In the genomic region with DNA sequence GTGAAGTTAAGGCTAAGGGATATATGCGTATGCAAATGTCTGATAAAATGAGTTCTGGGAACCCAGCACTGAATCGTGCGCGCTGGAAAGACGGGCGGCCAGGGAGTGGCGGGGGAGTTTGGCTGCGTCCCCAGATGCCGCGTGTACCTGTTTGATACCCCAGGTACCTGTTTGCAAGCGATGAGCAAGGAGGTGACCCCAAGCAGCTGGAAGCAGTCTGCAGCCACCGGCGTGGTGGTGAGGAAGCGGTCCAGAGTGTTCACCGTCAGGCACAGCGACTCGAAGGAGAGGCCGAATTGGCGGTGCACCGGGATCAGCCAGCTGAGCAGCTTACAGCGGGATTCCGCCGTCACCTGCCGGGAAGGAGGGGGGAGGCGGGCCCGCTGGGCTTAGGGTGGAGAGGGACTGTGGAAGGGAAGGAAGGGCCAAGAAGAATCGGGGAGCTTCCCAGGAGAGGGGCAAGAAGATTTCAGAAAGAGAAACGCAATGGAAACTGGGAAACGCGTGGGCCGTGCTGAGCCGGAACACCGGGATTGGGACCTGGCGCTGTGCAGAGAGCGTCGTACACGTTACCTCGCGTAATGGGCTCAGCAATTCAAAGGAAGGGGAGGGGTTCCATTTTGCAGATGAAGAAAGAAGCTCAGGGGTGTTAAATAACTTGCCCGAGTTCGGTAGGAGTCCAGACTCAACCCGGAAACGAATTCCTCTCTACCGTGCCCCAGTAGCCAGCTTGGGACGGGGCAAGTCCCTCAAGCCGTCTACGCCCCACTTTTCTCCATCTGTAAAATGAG, we compare ENCODE assay signal across 8 cellular contexts. TPM values are rescaled to one million over a fixed set of nuclear protein-coding genes. Genes with fewer than 3 reads are reported as not detected.
DNase-seq lines count a peak whose midpoint lies in the region; ATAC-seq and TF ChIP-seq lines count a peak whose summit lies in the region.

No MANE protein-coding gene starts in this region.

- peaks cover 77% of the 10 kb centered on the region for H3K27me3 ChIP-seq in BE2C
- peaks cover 78 to 100% of the 10 kb centered on the region in 2 donors for H3K27me3 ChIP-seq in left lung
- no peaks in the 10 kb centered on the region for H3K27me3 ChIP-seq in testis

- no peaks in the 10 kb centered on the region for H3K4me1 ChIP-seq in BE2C
- peaks cover 25 to 41% of the 10 kb centered on the region in 2 donors for H3K4me1 ChIP-seq in left lung
- H3K4me1 ChIP-seq in testis = peaks cover 26% of the 10 kb centered on the region

- H3K27ac ChIP-seq in left lung (no peak overlapping the region), testis (no peak overlapping the region)

- DNase-seq in BE2C = peak; percentile 21
- peak; percentile 84 for DNase-seq in NCI-H69 (lab: John Stamatoyannopoulos, UW)
- DNase-seq in cardiac fibroblast (ENCODE audit: low read depth in 2 of 2) = no peak
- DNase-seq in left lung = no peak
- DNase-seq in testis = peak; percentile 37
- DNase-seq in epidermal melanocyte (ENCODE audit: insufficient read length, low spot score) = no peak

- intact Hi-C loops in left lung (cut with DNase I) (no loop called here), testis (cut with DNase I; ENCODE audit: low total_unique reads) (no loop called here)

- 3 to 4% methylated on average over 46 to 47 of the region's 47 CpGs for WGBS in testis, 2 donors

- no peak for TF ChIP-seq CTCF in BE2C (IDR thresholded peaks at IDR 0.05; ENCODE audit: low read depth, low read length)
- TF ChIP-seq CTCF in cardiac fibroblast (IDR thresholded peaks at IDR 0.05; ENCODE audit: low read depth, low read length) = no peak
- no peak for TF ChIP-seq CTCF in left lung (IDR thresholded peaks at IDR 0.05)
- no peak for TF ChIP-seq CTCF in testis (IDR thresholded peaks at IDR 0.05)

- TF ChIP-seq POLR2A in testis (IDR thresholded peaks at IDR 0.05) = no peak

- peak; percentile 3 for ATAC-seq in GM18907 (IDR thresholded peaks at IDR 0.05; ENCODE audit: unreplicated experiment)
- ATAC-seq in left lung = peak; percentile 12
- no peak for ATAC-seq in GM19324 (IDR thresholded peaks at IDR 0.05; ENCODE audit: low FRiP score, unreplicated experiment)

- peak overlapping the region; percentile 61 for H3K4me3 ChIP-seq in BE2C (ENCODE audit: low read depth, low read length)
- H3K4me3 ChIP-seq in cardiac fibroblast (replicated peaks in 1 of 2; ENCODE audit: low read depth in 2 of 2, low read length in 2 of 2) = peak overlapping the region; percentile 51 to 53
- H3K4me3 ChIP-seq in left lung = peak overlapping the region; percentile 31 to 46
- H3K4me3 ChIP-seq in testis = peak overlapping the region; percentile 57 to 61

- H3K36me3 ChIP-seq in BE2C (no peaks in the 10 kb centered on the region), left lung (no peaks in the 10 kb centered on the region), testis (ENCODE audit: low read depth, missing control alignments) (no peaks in the 10 kb centered on the region)

- H3K9me3 ChIP-seq in BE2C (no peaks in the 10 kb centered on the region), left lung (no peaks in the 10 kb centered on the region), testis (no peaks in the 10 kb centered on the region)

RNA-seq across cellular contexts. Expression of a gene that starts 1.0 kb away (rescaled TPM):
- polyA plus RNA-seq in BE2C (2012; ENCODE audit: insufficient read depth, insufficient read length, low read depth) = not detected
- total RNA-seq in left lung (1 to 10 TPM in 1 of 2 donors, under 1 TPM in 1; 0.23 to 1.1 TPM), testis (10 to 100 TPM; 13.8 to 14.4 TPM)
- polyA plus RNA-seq in testis (ENCODE audit: insufficient read depth, low read depth, low replicate concordance) = 19.9 TPM

RNA-seq across cellular contexts. Expression of a gene that starts 5.3 kb away (rescaled TPM):
- not detected for polyA plus RNA-seq in BE2C (2012; ENCODE audit: insufficient read depth, insufficient read length, low read depth)
- total RNA-seq in left lung (not detected), testis (under 1 TPM; 0.39 to 0.68 TPM)
- 0.42 TPM for polyA plus RNA-seq in testis (ENCODE audit: insufficient read depth, low read depth, low replicate concordance)

RNA-seq across cellular contexts. Expression of a gene that starts 59.4 kb away (rescaled TPM):
- not detected for polyA plus RNA-seq in BE2C (2012; ENCODE audit: insufficient read depth, insufficient read length, low read depth)
- not detected for total RNA-seq in left lung
- 10 to 100 TPM in 1 of 2 donors, 1 to 10 TPM in 1; 4.8 to 15.6 TPM for total RNA-seq in testis
- polyA plus RNA-seq in testis (ENCODE audit: insufficient read depth, low read depth, low replicate concordance) = 2.8 TPM

Comparison
In these comparisons a context has a peak if more than half of its experiments do, and no peak if none do; other contexts are left out.
1. DNase-seq: peak in BE2C (single experiment), NCI-H69 (single experiment) and testis (single experiment); none in cardiac fibroblast (0 of 2), left lung (0 of 2) and epidermal melanocyte (single experiment).
2. RNA of a gene that starts 1.0 kb away (total RNA-seq): 13.8 to 14.4 TPM in testis; 0.23 to 1.1 TPM in left lung; every median in the first group is over 4 times any median in the second.
3. RNA of a gene that starts 59.4 kb away (total RNA-seq): 4.8 to 15.6 TPM in testis; not detected in left lung; every median in the first group is over 4 times any median in the second.
4. Peak in every context shown above with its lines, with median percentiles within 50 percentile points of each other: H3K4me3 ChIP-seq.